1 cellular context compared by ENCODE assay signal in the genomic region with DNA sequence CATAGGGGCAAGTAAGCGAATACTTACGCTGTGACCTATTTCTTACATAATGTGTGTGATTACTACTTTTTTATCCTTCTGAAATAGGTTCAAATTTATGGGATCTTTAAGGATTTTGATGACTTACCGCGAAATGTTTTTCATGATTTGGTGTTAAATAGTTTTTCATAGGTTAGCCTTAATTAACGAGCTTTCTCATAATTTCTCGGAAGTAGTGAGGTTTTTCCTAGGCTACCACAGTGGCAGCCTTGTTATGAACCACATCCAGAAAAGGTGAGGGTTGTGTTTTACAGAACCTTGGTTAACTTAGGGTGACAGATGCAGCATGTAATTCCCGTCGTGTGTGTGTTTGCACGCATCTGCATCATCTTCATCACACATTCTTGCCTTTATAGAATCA.
TF ChIP-seq lines count a peak whose summit lies in the region.

No MANE protein-coding gene starts in this region.

TF ChIP-seq in WTC11, 78 proteins besides CTCF, POLR2A, EP300 and RAD21 (continued from another document):
- TF ChIP-seq CREB1 (CRISPR knock-in tag; IDR thresholded peaks at IDR 0.05) (no peak), ATF3 (CRISPR knock-in tag; conservative IDR thresholded peaks at IDR 0.05) (no peak), JUN (CRISPR knock-in tag; IDR thresholded peaks at IDR 0.05) (no peak), SOX15 (CRISPR knock-in tag; IDR thresholded peaks at IDR 0.05) (no peak), PRDM15 (CRISPR knock-in tag; IDR thresholded peaks at IDR 0.05) (no peak), ETV6 (CRISPR knock-in tag; IDR thresholded peaks at IDR 0.05) (no peak), ZNF317 (CRISPR knock-in tag; IDR thresholded peaks at IDR 0.05; ENCODE audit: borderline replicate concordance, low read depth) (no peak), GABPB1 (CRISPR knock-in tag; IDR thresholded peaks at IDR 0.05) (no peak)
- TF ChIP-seq, protein P1, sequence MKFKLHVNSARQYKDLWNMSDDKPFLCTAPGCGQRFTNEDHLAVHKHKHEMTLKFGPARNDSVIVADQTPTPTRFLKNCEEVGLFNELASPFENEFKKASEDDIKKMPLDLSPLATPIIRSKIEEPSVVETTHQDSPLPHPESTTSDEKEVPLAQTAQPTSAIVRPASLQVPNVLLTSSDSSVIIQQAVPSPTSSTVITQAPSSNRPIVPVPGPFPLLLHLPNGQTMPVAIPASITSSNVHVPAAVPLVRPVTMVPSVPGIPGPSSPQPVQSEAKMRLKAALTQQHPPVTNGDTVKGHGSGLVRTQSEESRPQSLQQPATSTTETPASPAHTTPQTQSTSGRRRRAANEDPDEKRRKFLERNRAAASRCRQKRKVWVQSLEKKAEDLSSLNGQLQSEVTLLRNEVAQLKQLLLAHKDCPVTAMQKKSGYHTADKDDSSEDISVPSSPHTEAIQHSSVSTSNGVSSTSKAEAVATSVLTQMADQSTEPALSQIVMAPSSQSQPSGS (CRISPR knock-in tag; IDR thresholded peaks at IDR 0.05; ENCODE audit: borderline replicate concordance, low read depth): no peak
- TF ChIP-seq, protein P2, sequence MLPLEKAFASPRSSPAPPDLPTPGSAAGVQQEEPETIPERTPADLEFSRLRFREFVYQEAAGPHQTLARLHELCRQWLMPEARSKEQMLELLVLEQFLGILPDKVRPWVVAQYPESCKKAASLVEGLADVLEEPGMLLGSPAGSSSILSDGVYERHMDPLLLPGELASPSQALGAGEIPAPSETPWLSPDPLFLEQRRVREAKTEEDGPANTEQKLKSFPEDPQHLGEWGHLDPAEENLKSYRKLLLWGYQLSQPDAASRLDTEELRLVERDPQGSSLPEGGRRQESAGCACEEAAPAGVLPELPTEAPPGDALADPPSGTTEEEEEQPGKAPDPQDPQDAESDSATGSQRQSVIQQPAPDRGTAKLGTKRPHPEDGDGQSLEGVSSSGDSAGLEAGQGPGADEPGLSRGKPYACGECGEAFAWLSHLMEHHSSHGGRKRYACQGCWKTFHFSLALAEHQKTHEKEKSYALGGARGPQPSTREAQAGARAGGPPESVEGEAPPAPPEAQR (CRISPR knock-in tag; IDR thresholded peaks at IDR 0.05): no peak
